Comparison of ENCODE assay signal across 18 cellular contexts in the genomic region with DNA sequence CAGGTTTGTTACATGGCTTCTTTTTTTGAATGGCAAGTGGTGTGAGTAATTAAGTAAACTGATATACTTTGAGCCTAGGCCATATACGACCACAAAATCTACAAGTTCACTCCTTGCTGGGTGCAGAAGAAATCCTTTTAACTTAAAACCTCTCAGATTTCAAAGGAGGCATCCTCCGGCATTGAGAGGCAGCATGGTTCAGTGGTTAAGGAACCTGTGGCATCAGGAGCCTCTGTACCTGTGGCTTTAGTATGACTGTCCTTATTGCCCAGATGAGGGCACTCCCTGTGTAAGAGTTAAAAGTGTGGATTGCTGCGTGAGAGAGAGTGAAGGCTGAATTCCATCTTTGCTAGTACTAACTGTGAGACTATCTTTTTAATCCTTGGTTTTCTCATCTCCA. TPM values are rescaled to one million over a fixed set of nuclear protein-coding genes. Genes with fewer than 3 reads are reported as not detected.
DNase-seq lines count a peak whose midpoint lies in the region; ATAC-seq and TF ChIP-seq lines count a peak whose summit lies in the region.
"Had no signal": no experiment of that assay in that cellular context is flagged by ENCODE, and none has a peak within 500 bp of the region (broad histone marks: within the 10 kb centered on the region; RNA-seq: fewer than 3 reads in every experiment).

No MANE protein-coding gene starts in this region.

- no peak for TF ChIP-seq EP300 in suprapubic skin (IDR thresholded peaks at IDR 0.05)

- no peak for TF ChIP-seq RAD21 in HCT116 (IDR thresholded peaks at IDR 0.05; ENCODE audit: low read depth)

- H3K36me3 Mint-ChIP-seq in activated CD4-positive, alpha-beta T cell treated with anti-CD3 and anti-CD28 coated beads, Interleukin-2, amount 10 ng/mL, durations not matched to agents 7 days and 5 days (ENCODE audit: low read depth) = peaks cover 76% of the 10 kb centered on the region
- peaks cover 50% of the 10 kb centered on the region for H3K36me3 Mint-ChIP-seq in activated naive CD8-positive, alpha-beta T cell treated with anti-CD3 and anti-CD28 coated beads for 36 hours
- H3K36me3 Mint-ChIP-seq in GM23338 (ENCODE audit: low read depth) = no peaks in the 10 kb centered on the region

- ATAC-seq in HCT116 (no peak), GM23338 (no peak)

- DNase-seq in activated CD4-positive, alpha-beta T cell treated with anti-CD3 and anti-CD28 coated beads, Interleukin-2, amount 10 ng/mL, durations not matched to agents 7 days and 5 days = no peak
- no peak for DNase-seq in activated CD4-positive, alpha-beta T cell treated with anti-CD3 and anti-CD28 coated beads, Interleukin-2, amount 50 U/mL, for 1 hour
- no peak for DNase-seq in HCT116 (ENCODE audit: low read depth, low spot score)
- no peak for DNase-seq in activated naive CD8-positive, alpha-beta T cell treated with anti-CD3 and anti-CD28 coated beads for 36 hours
- DNase-seq in suprapubic skin (ENCODE audit: low spot score in 2 of 2) = no peak
- DNase-seq in GM23338 (ENCODE audit: low spot score) = no peak
- DNase-seq in NCI-H446 treated with DMSO at 0.1 percent for 48 hours (lab: John Stamatoyannopoulos, UW) = no peak
- DNase-seq: activated CD4-positive, CD25-positive, alpha-beta regulatory T cell; DMS79 treated with DMSO at 0.1 percent for 48 hours; hippocampal formation; NCI-H187; nephron progenitor cell; SHP77; stimulated activated CD4-positive, alpha-beta T cell treated with anti-CD3 and anti-CD28 coated beads, Interleukin-4, amount 100 ng/mL, for 1 hour had no signal

- H2AFZ ChIP-seq in HCT116 (ENCODE audit: low read depth, low read length, poor library complexity, severe bottlenecking) = no peak overlapping the region
- no peak overlapping the region for H2AFZ ChIP-seq in GM23338

- H3K9ac ChIP-seq in HCT116 (ENCODE audit: low read length) = no peak overlapping the region

- H3K4me3 ChIP-seq in HCT116 (replicated peaks in 1 of 2; ENCODE audit: low read depth in 1 of 2, low read length in 2 of 2) (no peak overlapping the region), neutrophil (ENCODE audit: low read depth in 1 of 2, low read length in 1 of 2) (peak overlapping the region in 1 of 2 experiments; percentile 4), suprapubic skin (no peak overlapping the region), GM23338 (no peak overlapping the region)
- H3K4me3 ChIP-seq: prostate gland, skin epidermis, thoracic aorta had no signal

- no peaks in the 10 kb centered on the region for H3K79me2 ChIP-seq in HCT116 (ENCODE audit: insufficient read depth, low read length)
- no peaks in the 10 kb centered on the region for H3K79me2 ChIP-seq in GM23338 (replicated peaks; ENCODE audit: insufficient read depth)

- RAD21 ChIA-PET in HCT116 (lab: Charles Lee; ENCODE audit: low non-redundant PET in 1 of 2, low total read pairs in 2 of 2, uncharacterized antibody in 2 of 2, unreplicated experiment in 2 of 2) = no interaction called here

- no peak overlapping the region for H3K4me3 Mint-ChIP-seq in activated CD4-positive, alpha-beta T cell treated with anti-CD3 and anti-CD28 coated beads, Interleukin-2, amount 10 ng/mL, durations not matched to agents 7 days and 5 days
- no peak overlapping the region for H3K4me3 Mint-ChIP-seq in activated naive CD8-positive, alpha-beta T cell treated with anti-CD3 and anti-CD28 coated beads for 36 hours
- no peak overlapping the region for H3K4me3 Mint-ChIP-seq in GM23338
- H3K4me3 Mint-ChIP-seq: nephron progenitor cell had no signal

- no peaks in the 10 kb centered on the region for H3K27me3 ChIP-seq in HCT116 (ENCODE audit: insufficient read depth, low read length)
- H3K27me3 ChIP-seq in neutrophil = peaks cover 22% of the 10 kb centered on the region
- no peaks in the 10 kb centered on the region for H3K27me3 ChIP-seq in suprapubic skin
- no peaks in the 10 kb centered on the region for H3K27me3 ChIP-seq in GM23338 (ENCODE audit: insufficient read depth)

- H3K4me1 Mint-ChIP-seq in activated CD4-positive, alpha-beta T cell treated with anti-CD3 and anti-CD28 coated beads, Interleukin-2, amount 10 ng/mL, durations not matched to agents 7 days and 5 days = peaks cover 71% of the 10 kb centered on the region
- peaks cover 73% of the 10 kb centered on the region for H3K4me1 Mint-ChIP-seq in activated naive CD8-positive, alpha-beta T cell treated with anti-CD3 and anti-CD28 coated beads for 36 hours
- peaks cover 2% of the 10 kb centered on the region; the same call in 1 of the 3 replicates for H3K4me1 Mint-ChIP-seq in GM23338

- no peaks in the 10 kb centered on the region for H3K9me2 ChIP-seq in HCT116 (ENCODE audit: insufficient read depth)
- H3K9me2 ChIP-seq in GM23338 (ENCODE audit: insufficient read depth) = no peaks in the 10 kb centered on the region

- TF ChIP-seq POLR2A in HCT116 (IDR thresholded peaks at IDR 0.05; ENCODE audit: borderline replicate concordance, extremely low read depth, insufficient read depth, insufficient read length) (no peak), suprapubic skin (IDR thresholded peaks at IDR 0.05) (no peak)

- peaks cover 4% of the 10 kb centered on the region for H3K9me3 Mint-ChIP-seq in activated CD4-positive, alpha-beta T cell treated with anti-CD3 and anti-CD28 coated beads, Interleukin-2, amount 10 ng/mL, durations not matched to agents 7 days and 5 days
- peaks cover 7% of the 10 kb centered on the region for H3K9me3 Mint-ChIP-seq in activated naive CD8-positive, alpha-beta T cell treated with anti-CD3 and anti-CD28 coated beads for 36 hours
- H3K9me3 Mint-ChIP-seq in GM23338 = peaks cover 15% of the 10 kb centered on the region; the same call in 1 of the 3 replicates

- no TSS peak for BruUV-seq in HCT116 (replicated peaks; lab: Mats Ljungman, UMichigan)

- TF ChIP-seq CTCF in HCT116 (IDR thresholded peaks at IDR 0.05 in 2 of 3, conservative IDR thresholded peaks at IDR 0.05 in 1 of 3; ENCODE audit: borderline replicate concordance in 1 of 3, insufficient read depth in 1 of 3, low read depth in 2 of 3, low read length in 2 of 3) (no peak), neutrophil (IDR thresholded peaks at IDR 0.05) (no peak), suprapubic skin (IDR thresholded peaks at IDR 0.05) (no peak), GM23338 (conservative IDR thresholded peaks at IDR 0.05; ENCODE audit: low read depth in 2 of 2) (no peak)

- H3K27ac ChIP-seq in HCT116 (ENCODE audit: low read depth, low read length) (no peak overlapping the region), neutrophil (peak overlapping the region; percentile 66), suprapubic skin (no peak overlapping the region), GM23338 (ENCODE audit: low read depth) (no peak overlapping the region)
- H3K27ac ChIP-seq: prostate gland, thoracic aorta had no signal

- H3K9me3 ChIP-seq in HCT116 (ENCODE audit: control insufficient read depth in 1 of 2, insufficient read depth in 1 of 2, low read depth in 1 of 2, low read length in 2 of 2) (no peaks in the 10 kb centered on the region), neutrophil (no peaks in the 10 kb centered on the region), suprapubic skin (no peaks in the 10 kb centered on the region)
- H3K9me3 ChIP-seq: prostate gland, thoracic aorta had no signal

- H3K4me2 ChIP-seq in HCT116 (ENCODE audit: low read length) (no peak overlapping the region), GM23338 (no peak overlapping the region)

- intact Hi-C loops in HCT116 (cut with micrococcal nuclease) = loop anchor here (10.0 kb wide), 1 partner anchor 1064 kb away; a partner anchor contains a TSS

- WGBS in suprapubic skin = 62% methylated on average over 3 of the region's 3 CpGs

- no peaks in the 10 kb centered on the region for H3K36me3 ChIP-seq in HCT116 (ENCODE audit: control insufficient read depth in 1 of 2, insufficient read depth in 2 of 2, low read length in 2 of 2)
- H3K36me3 ChIP-seq in neutrophil = peaks cover 37% of the 10 kb centered on the region
- peaks cover 30% of the 10 kb centered on the region for H3K36me3 ChIP-seq in suprapubic skin
- H3K36me3 ChIP-seq in GM23338 (ENCODE audit: insufficient read depth) = no peaks in the 10 kb centered on the region
- H3K36me3 ChIP-seq: prostate gland had no signal

- peak overlapping the region; percentile 67 for H3K27ac Mint-ChIP-seq in activated CD4-positive, alpha-beta T cell treated with anti-CD3 and anti-CD28 coated beads, Interleukin-2, amount 10 ng/mL, durations not matched to agents 7 days and 5 days
- H3K27ac Mint-ChIP-seq in activated naive CD8-positive, alpha-beta T cell treated with anti-CD3 and anti-CD28 coated beads for 36 hours = peak overlapping the region; percentile 55
- no peak overlapping the region for H3K27ac Mint-ChIP-seq in GM23338
- H3K27ac Mint-ChIP-seq: nephron progenitor cell had no signal

- no peaks in the 10 kb centered on the region for H3F3A ChIP-seq in GM23338 (replicated peaks; ENCODE audit: low read depth)

- H4K20me1 ChIP-seq in HCT116 (ENCODE audit: insufficient read depth) (no peaks in the 10 kb centered on the region), GM23338 (replicated peaks; ENCODE audit: insufficient read depth) (no peaks in the 10 kb centered on the region)

- CTCF ChIA-PET in activated CD4-positive, alpha-beta T cell treated with anti-CD3 and anti-CD28 coated beads, Interleukin-2, amount 10 ng/mL, durations not matched to agents 7 days and 5 days (lab: Charles Lee) = no interaction called here
- CTCF ChIA-PET in HCT116 (lab: Charles Lee) = no interaction called here

- peaks cover 10 to 21% of the 10 kb centered on the region in 2 experiments for H3K4me1 ChIP-seq in HCT116 (ENCODE audit: control insufficient read depth in 1 of 2, insufficient read depth in 2 of 2, low read length in 2 of 2)
- H3K4me1 ChIP-seq in neutrophil (ENCODE audit: control insufficient read depth in 1 of 2, insufficient read depth in 1 of 2, low read depth in 1 of 2, low read length in 1 of 2) = peaks cover 58 to 60% of the 10 kb centered on the region in 2 experiments
- H3K4me1 ChIP-seq in suprapubic skin = peaks cover 42% of the 10 kb centered on the region
- H3K4me1 ChIP-seq in GM23338 (ENCODE audit: insufficient read depth) = 0 out of 2 replicates have a peak, but pooled peaks cover 4% of the 10 kb centered on the region
- H3K4me1 ChIP-seq: prostate gland had no signal

- H3K27me3 Mint-ChIP-seq in activated CD4-positive, alpha-beta T cell treated with anti-CD3 and anti-CD28 coated beads, Interleukin-2, amount 10 ng/mL, durations not matched to agents 7 days and 5 days = no peaks in the 10 kb centered on the region
- H3K27me3 Mint-ChIP-seq in activated naive CD8-positive, alpha-beta T cell treated with anti-CD3 and anti-CD28 coated beads for 36 hours = no peaks in the 10 kb centered on the region
- no peaks in the 10 kb centered on the region for H3K27me3 Mint-ChIP-seq in GM23338 (ENCODE audit: insufficient read depth, low read depth, poor library complexity)

- POLR2A ChIA-PET in activated CD4-positive, alpha-beta T cell treated with anti-CD3 and anti-CD28 coated beads, Interleukin-2, amount 10 ng/mL, durations not matched to agents 7 days and 5 days (lab: Charles Lee) = no interaction called here
- POLR2A ChIA-PET in HCT116 (lab: Charles Lee) = no interaction called here

RNA-seq across cellular contexts. Expression of a gene that starts 3.3 kb away (rescaled TPM):
- 10 to 100 TPM; 81.3 to 82.5 TPM for total RNA-seq in activated CD4-positive, alpha-beta T cell treated with anti-CD3 and anti-CD28 coated beads, Interleukin-2, amount 10 ng/mL, durations not matched to agents 7 days and 5 days
- 7.2 TPM for total RNA-seq in HCT116 (2021; ENCODE audit: unreplicated experiment)
- 5.1 and 5.7 TPM in 2 replicates for polyA plus RNA-seq in HCT116 (2012)
- total RNA-seq in activated naive CD8-positive, alpha-beta T cell treated with anti-CD3 and anti-CD28 coated beads for 36 hours = 10 to 100 TPM; 17.2 to 18.8 TPM
- 100 to 1,000 TPM in 1 of 4 donors, 10 to 100 TPM in 3; 66.9 to 279 (median 95.8) TPM for total RNA-seq in suprapubic skin
- total RNA-seq in GM23338 (2014; rRNA removed; shearing (Covaris generic)) = 10.3 and 16.2 TPM in 2 replicates
- polyA plus RNA-seq in GM23338 (2016; fragmentation: Nextera tagmentation; extraction: Ambion mirVana) = 7.6 and 8.9 TPM in 2 replicates
